15 cellular contexts compared by ENCODE assay signal in genomic region chr11:19828382-19829108, GRCh38.
A peak's percentile ranks its signal among the peaks of the same experiment; 100 is the strongest.
DNase-seq lines count a peak whose midpoint lies in the region; ATAC-seq and TF ChIP-seq lines count a peak whose summit lies in the region.
"Had no signal": no experiment of that assay in that cellular context is flagged by ENCODE, and none has a peak within 500 bp of the region (broad histone marks: within the 10 kb centered on the region; RNA-seq: fewer than 3 reads in every experiment).

No MANE protein-coding gene starts in this region.

- TF ChIP-seq CTCF in GM12865 (IDR thresholded peaks at IDR 0.05; ENCODE audit: insufficient read depth, low read depth, low read length, missing control alignments): no peak
- no peak for TF ChIP-seq CTCF in body of pancreas (IDR thresholded peaks at IDR 0.05)
- no peak for TF ChIP-seq CTCF in lower lobe of right lung (IDR thresholded peaks at IDR 0.05)

- DNase-seq in GM12865 (ENCODE audit: low read depth): peak; percentile 71
- no peak for DNase-seq in body of pancreas
- no peak for DNase-seq in lower lobe of right lung
- DNase-seq in activated naive CD8-positive, alpha-beta T cell treated with anti-CD3 and anti-CD28 coated beads for 36 hours: no peak
- DNase-seq: left ventricle myocardium superior, NCI-H1417 treated with DMSO at 0.1 percent for 48 hours had no signal

- no peaks in the 10 kb centered on the region for H3K27me3 ChIP-seq in body of pancreas
- H3K27me3 ChIP-seq in lower lobe of right lung (ENCODE audit: low read depth): no peaks in the 10 kb centered on the region
- H3K27me3 ChIP-seq: colonic mucosa had no signal

- H3K36me3 Mint-ChIP-seq in activated naive CD8-positive, alpha-beta T cell treated with anti-CD3 and anti-CD28 coated beads for 36 hours: no peaks in the 10 kb centered on the region
- H3K36me3 Mint-ChIP-seq in activated T-helper 17 cell treated with anti-CD3 and anti-CD28 coated beads, Interleukin-2, amount 50 U/mL, for 72 hours (ENCODE audit: low read depth): no peaks in the 10 kb centered on the region

- intact Hi-C loops in body of pancreas (cut with DNase I) (no loop called here), lower lobe of right lung (cut with DNase I) (no loop called here)

- H3K36me3 ChIP-seq in body of pancreas (replicated peaks in 1 of 2; ENCODE audit: insufficient read depth in 1 of 2, low read depth in 2 of 2) (no peaks in the 10 kb centered on the region), lower lobe of right lung (peaks cover 1% of the 10 kb centered on the region)
- H3K36me3 ChIP-seq: colonic mucosa had no signal

- no peak overlapping the region for H3K4me3 Mint-ChIP-seq in activated naive CD8-positive, alpha-beta T cell treated with anti-CD3 and anti-CD28 coated beads for 36 hours
- no peak overlapping the region for H3K4me3 Mint-ChIP-seq in activated T-helper 17 cell treated with anti-CD3 and anti-CD28 coated beads, Interleukin-2, amount 50 U/mL, for 72 hours

- H3K4me1 Mint-ChIP-seq in activated naive CD8-positive, alpha-beta T cell treated with anti-CD3 and anti-CD28 coated beads for 36 hours: no peaks in the 10 kb centered on the region
- H3K4me1 Mint-ChIP-seq in activated T-helper 17 cell treated with anti-CD3 and anti-CD28 coated beads, Interleukin-2, amount 50 U/mL, for 72 hours: no peaks in the 10 kb centered on the region

- H3K27ac ChIP-seq in body of pancreas: peak overlapping the region in 3 of 4 donors; percentile 17 to 62 (median 29)
- H3K27ac ChIP-seq in lower lobe of right lung: no peak overlapping the region
- H3K27ac ChIP-seq: colonic mucosa, epithelial cell of prostate, thoracic aorta had no signal

- H3K4me3 ChIP-seq in GM12865 (ENCODE audit: low read depth, low read length) (no peak overlapping the region), body of pancreas (no peak overlapping the region), lower lobe of right lung (no peak overlapping the region)
- H3K4me3 ChIP-seq: colonic mucosa, K562, thoracic aorta had no signal

- H3K4me1 ChIP-seq in body of pancreas (peaks cover 18% of the 10 kb centered on the region), lower lobe of right lung (peaks cover 13% of the 10 kb centered on the region)
- H3K4me1 ChIP-seq: colonic mucosa had no signal

- H3K9me3 ChIP-seq in body of pancreas (no peaks in the 10 kb centered on the region), lower lobe of right lung (no peaks in the 10 kb centered on the region)
- H3K9me3 ChIP-seq: colonic mucosa, thoracic aorta had no signal

- H3K27ac Mint-ChIP-seq in activated naive CD8-positive, alpha-beta T cell treated with anti-CD3 and anti-CD28 coated beads for 36 hours: no peak overlapping the region
- no peak overlapping the region for H3K27ac Mint-ChIP-seq in activated T-helper 17 cell treated with anti-CD3 and anti-CD28 coated beads, Interleukin-2, amount 50 U/mL, for 72 hours

- TF ChIP-seq POLR2A in body of pancreas (IDR thresholded peaks at IDR 0.05): no peak

- ATAC-seq in HG02885 (IDR thresholded peaks at IDR 0.05; ENCODE audit: poor library complexity, unreplicated experiment): peak; percentile 44
- no peak for ATAC-seq in body of pancreas
- peak; percentile 31 to 48 for ATAC-seq in lower lobe of right lung
- ATAC-seq in HG03521 (IDR thresholded peaks at IDR 0.05; ENCODE audit: unreplicated experiment): no peak
- ATAC-seq in HG03280 (IDR thresholded peaks at IDR 0.05; ENCODE audit: unreplicated experiment): no peak
- ATAC-seq in activated T-helper 17 cell treated with anti-CD3 and anti-CD28 coated beads, Interleukin-2, amount 50 U/mL, for 72 hours (replicated peaks): no peak
- ATAC-seq: K562, Panc1 had no signal

- 66 to 69% methylated on average over 12 of the region's 12 CpGs for WGBS in body of pancreas, 2 donors

- H3K27me3 Mint-ChIP-seq in activated naive CD8-positive, alpha-beta T cell treated with anti-CD3 and anti-CD28 coated beads for 36 hours: peaks cover 3% of the 10 kb centered on the region
- H3K27me3 Mint-ChIP-seq in activated T-helper 17 cell treated with anti-CD3 and anti-CD28 coated beads, Interleukin-2, amount 50 U/mL, for 72 hours: no peaks in the 10 kb centered on the region

- H3K9me3 Mint-ChIP-seq in activated naive CD8-positive, alpha-beta T cell treated with anti-CD3 and anti-CD28 coated beads for 36 hours: no peaks in the 10 kb centered on the region
- no peaks in the 10 kb centered on the region for H3K9me3 Mint-ChIP-seq in activated T-helper 17 cell treated with anti-CD3 and anti-CD28 coated beads, Interleukin-2, amount 50 U/mL, for 72 hours

Comparison
In these comparisons a context has a peak if more than half of its experiments do, and no peak if none do; other contexts are left out.
1. ATAC-seq: peak in HG02885 (single experiment) and lower lobe of right lung (2 of 2); none in body of pancreas (single experiment), HG03521 (single experiment), HG03280 (single experiment) and activated T-helper 17 cell treated with anti-CD3 and anti-CD28 coated beads, Interleukin-2, amount 50 U/mL, for 72 hours (single experiment).